In genomic region chr20:62030834-62031434, GRCh38 we compare ENCODE assay signal across 10 cellular contexts. TPM values are rescaled to one million over a fixed set of nuclear protein-coding genes. Genes with fewer than 3 reads are reported as not detected.
A peak's percentile ranks its signal among the peaks of the same experiment; 100 is the strongest.
DNase-seq lines count a peak whose midpoint lies in the region; ATAC-seq, FAIRE-seq and TF ChIP-seq lines count a peak whose summit lies in the region.
"Had no signal": no experiment of that assay in that cellular context is flagged by ENCODE, and none has a peak within 500 bp of the region (broad histone marks: within the 10 kb centered on the region; RNA-seq: fewer than 3 reads in every experiment).

No MANE protein-coding gene starts in this region.

- ATAC-seq in GM21717 (IDR thresholded peaks at IDR 0.05; ENCODE audit: unreplicated experiment), result peak; percentile 74
- no peak for ATAC-seq in GM19397 (IDR thresholded peaks at IDR 0.05; ENCODE audit: unreplicated experiment)

- DNase-seq in GM12864 (ENCODE audit: low read depth), result peak; percentile 73
- DNase-seq in keratinocyte (ENCODE audit: low read depth, low spot score), result no peak
- no peak for DNase-seq in MG63
- no peak for DNase-seq in effector CD8-positive, alpha-beta T cell (lab: John Stamatoyannopoulos, UW)
- DNase-seq in erythroblast (lab: John Stamatoyannopoulos, UW), result no peak
- DNase-seq: activated effector memory CD4-positive, alpha-beta T cell treated with anti-CD3 and anti-CD28 coated beads, Interleukin-2, amount 50 U/mL, for 16 hours; NCI-H2029 had no signal

- H3F3A ChIP-seq in SU-DHL-6 (ENCODE audit: insufficient read depth), result 0 out of 2 replicates have a peak, but pooled peaks cover 5% of the 10 kb centered on the region

- TF ChIP-seq POLR2A in erythroblast (IDR thresholded peaks at IDR 0.05; ENCODE audit: low read length), result no peak

- peaks cover 2% of the 10 kb centered on the region for H3K9me1 ChIP-seq in keratinocyte (ENCODE audit: control insufficient read depth, extremely low read depth, insufficient read depth, low read length)

- peaks cover 67% of the 10 kb centered on the region for H3K79me2 ChIP-seq in SU-DHL-6 (ENCODE audit: insufficient read depth, low read length)
- H3K79me2 ChIP-seq in keratinocyte (ENCODE audit: control insufficient read depth, insufficient read depth, low read length), result peaks cover 61% of the 10 kb centered on the region

- H3K4me2 ChIP-seq in SU-DHL-6 (ENCODE audit: low read depth, low read length, poor library complexity, severe bottlenecking), result peak overlapping the region; percentile 39
- H3K4me2 ChIP-seq in keratinocyte (ENCODE audit: control insufficient read depth, extremely low read depth, insufficient read depth, low read depth, low read length), result peak overlapping the region; percentile 30

- H4K20me1 ChIP-seq in SU-DHL-6 (ENCODE audit: low read depth, low read length) (no peaks in the 10 kb centered on the region), keratinocyte (ENCODE audit: control insufficient read depth, extremely low read depth, insufficient read depth, low read length) (peaks cover 15% of the 10 kb centered on the region)

- H2AFZ ChIP-seq in SU-DHL-6 (ENCODE audit: low read depth, low read length, severe bottlenecking), result no peak overlapping the region
- no peak overlapping the region for H2AFZ ChIP-seq in keratinocyte (ENCODE audit: control insufficient read depth, low read length)

- H3K27me3 ChIP-seq in SU-DHL-6 (ENCODE audit: low read length) (no peaks in the 10 kb centered on the region), keratinocyte (ENCODE audit: control insufficient read depth, extremely low read depth, insufficient read depth, low read length) (no peaks in the 10 kb centered on the region), MG63 (no peaks in the 10 kb centered on the region)

- TF ChIP-seq CTCF in GM12864 (IDR thresholded peaks at IDR 0.05; ENCODE audit: low read depth, low read length, missing control alignments) (no peak), SU-DHL-6 (IDR thresholded peaks at IDR 0.05; ENCODE audit: insufficient read depth, low read length, poor library complexity, severe bottlenecking) (no peak), keratinocyte (optimal IDR thresholded peaks at IDR 0.05 in 1 of 3, IDR thresholded peaks at IDR 0.05 in 1 of 3, conservative IDR thresholded peaks at IDR 0.05 in 1 of 3; ENCODE audit: extremely low read depth in 1 of 3, insufficient read depth in 2 of 3, low read length in 3 of 3) (no peak)

- H3K4me3 ChIP-seq in GM12864 (ENCODE audit: low read depth, low read length) (no peak overlapping the region), SU-DHL-6 (ENCODE audit: insufficient read depth, low read length, poor library complexity, severe bottlenecking) (no peak overlapping the region), keratinocyte (ENCODE audit: control insufficient read depth in 2 of 3, extremely low read depth in 1 of 3, insufficient read depth in 2 of 3, low read depth in 1 of 3, low read length in 3 of 3) (no peak overlapping the region), MG63 (no peak overlapping the region)

- H3K27ac ChIP-seq in SU-DHL-6 (ENCODE audit: low read depth, low read length) (peak overlapping the region; percentile 77), keratinocyte (ENCODE audit: control insufficient read depth, insufficient read depth, low read length) (no peak overlapping the region)

- H3K9me3 ChIP-seq in SU-DHL-6 (ENCODE audit: insufficient read depth, low read length), result no peaks in the 10 kb centered on the region
- H3K9me3 ChIP-seq in keratinocyte (ENCODE audit: control insufficient read depth, low read depth, low read length), result no peaks in the 10 kb centered on the region
- peaks cover 2% of the 10 kb centered on the region; the same call in 1 of the 2 replicates for H3K9me3 ChIP-seq in MG63

- no peaks in the 10 kb centered on the region for H3K9me2 ChIP-seq in SU-DHL-6 (replicated peaks; ENCODE audit: insufficient read depth, low read length)

- peak; percentile 56 for FAIRE-seq in keratinocyte (lab: Jason Lieb, UNC)

- H3K4me1 ChIP-seq in keratinocyte (ENCODE audit: control insufficient read depth, extremely low read depth, insufficient read depth, low read length), result peaks cover 8% of the 10 kb centered on the region

- dilution Hi-C loops in keratinocyte (cut with MboI; ENCODE audit: extremely low pct_ligation_motif_present, low sequenced_read_pairs), result no loop called here

- H3K9ac ChIP-seq in SU-DHL-6 (ENCODE audit: low read length) (peak overlapping the region; percentile 26; the same call in 1 of the 2 replicates), keratinocyte (ENCODE audit: control insufficient read depth, extremely low read depth, insufficient read depth, low read length) (no peak overlapping the region)

- H3K36me3 ChIP-seq in SU-DHL-6 (ENCODE audit: low read length) (no peaks in the 10 kb centered on the region), keratinocyte (ENCODE audit: control insufficient read depth in 2 of 2, extremely low read depth in 1 of 2, insufficient read depth in 2 of 2, low read length in 2 of 2) (no peaks in the 10 kb centered on the region), MG63 (no peaks in the 10 kb centered on the region)

RNA-seq across cellular contexts. Expression of gene TAF4, which starts 34.7 kb away (rescaled TPM):
- 2.0 to 4.4 TPM (median 3.3 TPM) in 3 replicates for polyA plus RNA-seq in keratinocyte
- polyA plus RNA-seq in keratinocyte (2011; ENCODE audit: low read depth), result 8.8 TPM
- 3.3 and 4.3 TPM in 2 replicates for polyA plus RNA-seq in keratinocyte (2011; cell fraction: cytosol; rRNA removed)
- polyA plus RNA-seq in keratinocyte (2011; cell fraction: nucleus; rRNA removed), result 10.5 and 11.0 TPM in 2 replicates
- polyA plus RNA-seq in keratinocyte (2012; ENCODE audit: low replicate concordance), result 5.0 and 8.0 TPM in 2 replicates
- polyA minus RNA-seq in keratinocyte, result 1.2 to 4.5 TPM (median 3.7 TPM) in 3 replicates
- polyA minus RNA-seq in keratinocyte (2011; cell fraction: cytosol; rRNA and poly(A)+ RNA removed), result 4.6 TPM
- 6.0 and 7.5 TPM in 2 replicates for polyA minus RNA-seq in keratinocyte (2011; cell fraction: nucleus; rRNA and poly(A)+ RNA removed)
- total RNA-seq in MG63 (2014; rRNA removed; shearing (Covaris generic); ENCODE audit: low replicate concordance), result 3.6 and 5.7 TPM in 2 replicates
